Comparison of ENCODE assay signal across 24 cellular contexts in the genomic region with DNA sequence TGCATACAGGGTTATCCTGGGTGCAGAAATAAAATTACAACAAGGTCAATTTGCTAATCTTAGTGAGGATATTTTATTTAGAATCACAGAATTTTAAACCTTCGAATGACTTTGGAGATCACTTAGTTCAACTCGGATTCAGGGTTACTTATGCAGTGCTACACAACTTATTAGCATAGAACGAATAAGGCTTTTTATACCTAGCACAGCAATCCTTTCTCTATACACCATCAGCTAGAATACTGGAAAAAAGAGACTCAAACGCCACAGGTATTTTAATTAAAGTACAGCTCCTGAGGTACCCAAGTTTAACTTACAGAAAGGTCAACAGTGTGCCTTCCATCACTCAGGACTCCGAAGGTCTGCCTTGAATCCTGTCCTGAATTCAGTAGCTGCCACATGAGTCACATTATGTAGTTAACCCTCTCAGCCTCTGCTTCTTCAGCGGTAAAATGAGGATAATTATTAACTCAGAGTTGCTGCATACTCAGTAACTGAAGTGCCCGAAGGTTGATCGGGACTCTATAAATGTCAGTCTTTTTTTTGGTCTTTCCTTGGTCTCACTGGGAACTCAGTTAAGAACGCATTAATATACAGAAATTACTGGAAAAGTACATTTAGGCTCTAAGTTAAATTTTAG. TPM values are rescaled to one million over a fixed set of nuclear protein-coding genes. Genes with fewer than 3 reads are reported as not detected.
DNase-seq lines count a peak whose midpoint lies in the region; ATAC-seq and TF ChIP-seq lines count a peak whose summit lies in the region.
"Had no signal": no experiment of that assay in that cellular context is flagged by ENCODE, and none has a peak within 500 bp of the region (broad histone marks: within the 10 kb centered on the region; RNA-seq: fewer than 3 reads in every experiment).

No MANE protein-coding gene starts in this region.

- peaks cover 19% of the 10 kb centered on the region for H3K4me1 Mint-ChIP-seq in activated CD4-positive, alpha-beta T cell treated with anti-CD3 and anti-CD28 coated beads, Interleukin-2, amount 10 ng/mL, durations not matched to agents 24 days and 14 days
- H3K4me1 Mint-ChIP-seq in WTC11 = peaks cover 46% of the 10 kb centered on the region

- 97% methylated on average over 9 of the region's 9 CpGs for WGBS in esophagus muscularis mucosa

- H3K9me3 ChIP-seq in upper lobe of right lung (no peaks in the 10 kb centered on the region), esophagus muscularis mucosa (no peaks in the 10 kb centered on the region)

- POLR2A ChIA-PET in WTC11 (lab: Charles Lee) = no interaction called here

- TF ChIP-seq EP300 in esophagus muscularis mucosa (IDR thresholded peaks at IDR 0.05) = no peak

- H3K4me3 Mint-ChIP-seq in activated CD4-positive, alpha-beta T cell treated with anti-CD3 and anti-CD28 coated beads, Interleukin-2, amount 10 ng/mL, durations not matched to agents 24 days and 14 days = no peak overlapping the region
- H3K4me3 Mint-ChIP-seq in WTC11 = no peak overlapping the region
- H3K4me3 Mint-ChIP-seq: CD8-positive, alpha-beta T cell had no signal

- no peak for TF ChIP-seq POLR2A in esophagus muscularis mucosa (IDR thresholded peaks at IDR 0.05; ENCODE audit: low read depth)

- peaks cover 11% of the 10 kb centered on the region for H3K27me3 Mint-ChIP-seq in activated CD4-positive, alpha-beta T cell treated with anti-CD3 and anti-CD28 coated beads, Interleukin-2, amount 10 ng/mL, durations not matched to agents 24 days and 14 days
- H3K27me3 Mint-ChIP-seq in WTC11 (ENCODE audit: low read depth) = no peaks in the 10 kb centered on the region

- peak; percentile 39 for DNase-seq in activated CD4-positive, alpha-beta T cell treated with anti-CD3 and anti-CD28 coated beads, Interleukin-2, amount 10 ng/mL, durations not matched to agents 24 days and 14 days
- no peak for DNase-seq in activated CD4-positive, alpha-beta T cell treated with anti-CD3 and anti-CD28 coated beads for 48 hours
- DNase-seq in WTC11 (ENCODE audit: low spot score) (no peak), left kidney (ENCODE audit: low read depth, low spot score) (peak; percentile 63), upper lobe of right lung (no peak), esophagus muscularis mucosa (ENCODE audit: extremely low spot score) (no peak)
- DNase-seq: AML-193; C1 segment of cervical spinal cord; Calu3; CD8-positive, alpha-beta T cell; DMS153; EL; GF-D8; NCI-H1105 treated with DMSO at 0.1 percent for 48 hours; NCI-H2081; NCI-H2171; NCI-H345; NCI-H526; OCI-M1 had no signal

- H3K4me3 ChIP-seq in upper lobe of right lung (no peak overlapping the region), esophagus muscularis mucosa (no peak overlapping the region)

- H3K9me3 Mint-ChIP-seq in activated CD4-positive, alpha-beta T cell treated with anti-CD3 and anti-CD28 coated beads, Interleukin-2, amount 10 ng/mL, durations not matched to agents 24 days and 14 days = no peaks in the 10 kb centered on the region
- H3K9me3 Mint-ChIP-seq in WTC11 = no peaks in the 10 kb centered on the region
- H3K9me3 Mint-ChIP-seq: CD8-positive, alpha-beta T cell had no signal

- ATAC-seq in WTC11 = no peak
- ATAC-seq in upper lobe of right lung = peak; percentile 2
- no peak for ATAC-seq in HG03565 (IDR thresholded peaks at IDR 0.05; ENCODE audit: unreplicated experiment)
- ATAC-seq in GM19035 (IDR thresholded peaks at IDR 0.05; ENCODE audit: unreplicated experiment) = no peak
- ATAC-seq: CD8-positive, alpha-beta T cell; Right ventricle myocardium inferior had no signal

- CTCF ChIA-PET in WTC11 (lab: Charles Lee) = no interaction called here

- H3K27me3 ChIP-seq in upper lobe of right lung = no peaks in the 10 kb centered on the region
- no peaks in the 10 kb centered on the region for H3K27me3 ChIP-seq in esophagus muscularis mucosa

- intact Hi-C loops in activated CD4-positive, alpha-beta T cell treated with anti-CD3 and anti-CD28 coated beads, Interleukin-2, amount 10 ng/mL, durations not matched to agents 24 days and 14 days (cut with micrococcal nuclease) = no loop called here
- intact Hi-C loops in upper lobe of right lung (cut with DNase I) = no loop called here
- intact Hi-C loops in esophagus muscularis mucosa (cut with DNase I) = loop anchor here (10.0 kb wide), 1 partner anchor 54 kb away; no protein-coding TSS in a partner anchor

- TF ChIP-seq CTCF in WTC11 (IDR thresholded peaks at IDR 0.05) = no peak
- no peak for TF ChIP-seq CTCF in upper lobe of right lung (IDR thresholded peaks at IDR 0.05)
- TF ChIP-seq CTCF in esophagus muscularis mucosa (IDR thresholded peaks at IDR 0.05) = no peak

- H3K4me1 ChIP-seq in upper lobe of right lung (peaks cover 32% of the 10 kb centered on the region), esophagus muscularis mucosa (peaks cover 35 to 46% (median 38%) of the 10 kb centered on the region in 4 donors)

- H3K36me3 Mint-ChIP-seq in activated CD4-positive, alpha-beta T cell treated with anti-CD3 and anti-CD28 coated beads, Interleukin-2, amount 10 ng/mL, durations not matched to agents 24 days and 14 days (ENCODE audit: low read depth) = no peaks in the 10 kb centered on the region
- no peaks in the 10 kb centered on the region for H3K36me3 Mint-ChIP-seq in WTC11
- H3K36me3 Mint-ChIP-seq: CD8-positive, alpha-beta T cell had no signal

- no peak overlapping the region for H3K27ac Mint-ChIP-seq in activated CD4-positive, alpha-beta T cell treated with anti-CD3 and anti-CD28 coated beads, Interleukin-2, amount 10 ng/mL, durations not matched to agents 24 days and 14 days
- H3K27ac Mint-ChIP-seq in WTC11 = no peak overlapping the region
- H3K27ac Mint-ChIP-seq: CD8-positive, alpha-beta T cell had no signal

- H3K36me3 ChIP-seq in upper lobe of right lung (no peaks in the 10 kb centered on the region), esophagus muscularis mucosa (no peaks in the 10 kb centered on the region)

- H3K27ac ChIP-seq in upper lobe of right lung (no peak overlapping the region), esophagus muscularis mucosa (replicated peaks in 1 of 4) (no peak overlapping the region)
- H3K27ac ChIP-seq: 22Rv1, KMS-11 had no signal

TF ChIP-seq in WTC11, 78 proteins besides CTCF, POLR2A, EP300 and RAD21:
- TF ChIP-seq ATF3 (CRISPR knock-in tag; conservative IDR thresholded peaks at IDR 0.05) (no peak), PREB (CRISPR knock-in tag; IDR thresholded peaks at IDR 0.05; ENCODE audit: borderline replicate concordance) (no peak), GABPB1 (CRISPR knock-in tag; IDR thresholded peaks at IDR 0.05) (peak; percentile 45; the same call in 1 of the 2 replicates), JUN (CRISPR knock-in tag; IDR thresholded peaks at IDR 0.05) (no peak)

RNA-seq across cellular contexts. Expression of gene QKI, which starts 6.0 kb away (rescaled TPM):
- 69.3 and 79.7 TPM in 2 replicates for total RNA-seq in activated CD4-positive, alpha-beta T cell treated with anti-CD3 and anti-CD28 coated beads, Interleukin-2, amount 10 ng/mL, durations not matched to agents 24 days and 14 days
- total RNA-seq in WTC11 (2021) (134 to 145 TPM (median 138 TPM) in 3 replicates), upper lobe of right lung (234 TPM), esophagus muscularis mucosa (100 to 1,000 TPM; 176 to 290 (median 237) TPM)

Comparison
In these comparisons a context has a peak if more than half of its experiments do, and no peak if none do; other contexts are left out.
1. DNase-seq: peak in activated CD4-positive, alpha-beta T cell treated with anti-CD3 and anti-CD28 coated beads, Interleukin-2, amount 10 ng/mL, durations not matched to agents 24 days and 14 days (single experiment) and left kidney (single experiment); none in activated CD4-positive, alpha-beta T cell treated with anti-CD3 and anti-CD28 coated beads for 48 hours (single experiment), WTC11 (single experiment), upper lobe of right lung (single experiment) and esophagus muscularis mucosa (single experiment).